In the genomic region with DNA sequence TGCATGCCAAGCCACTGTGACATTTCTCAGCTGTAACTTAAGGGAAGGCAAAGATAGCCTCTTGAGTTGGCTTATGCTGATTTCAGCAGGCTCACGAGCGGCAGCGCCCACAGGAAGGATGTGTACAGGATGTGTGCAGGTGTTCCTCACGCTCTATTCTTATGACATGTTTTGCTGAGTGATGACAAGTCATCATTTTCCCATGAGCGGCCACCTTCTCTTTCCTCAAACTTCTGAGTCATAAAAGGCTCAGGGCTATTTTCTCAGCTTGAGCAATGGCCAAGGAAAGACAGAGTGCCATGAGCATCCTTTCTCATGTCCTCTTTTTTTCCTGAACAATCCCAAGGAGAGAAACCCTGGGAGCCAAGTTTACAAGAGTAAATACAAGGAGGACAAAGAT, we compare ENCODE assay signal across 14 cellular contexts.
DNase-seq lines count a peak whose midpoint lies in the region; ATAC-seq, FAIRE-seq and TF ChIP-seq lines count a peak whose summit lies in the region.
"Had no signal": no experiment of that assay in that cellular context is flagged by ENCODE, and none has a peak within 500 bp of the region (broad histone marks: within the 10 kb centered on the region; RNA-seq: fewer than 3 reads in every experiment).

No MANE protein-coding gene starts in this region.

- no peak for FAIRE-seq in K562 (lab: Jason Lieb, UNC)

- WGBS in K562 (ENCODE audit: insufficient coverage, low coverage, missing lambda C conversion rate) = 0% methylated on average over 5 of the region's 5 CpGs

- no peaks in the 10 kb centered on the region for H3K27me3 Mint-ChIP-seq in activated T-helper 1 cell treated with anti-CD3 and anti-CD28 coated beads, Interleukin-12 subunit alpha, Interleukin-12 subunit beta, Interleukin-2, Interleukin-4 antibody, amounts not matched to agents 30 ng/mL and 10 ng/mL and 1 ng/mL, durations not matched to agents 14 hours and 24 hours and 36 hours (ENCODE audit: insufficient read depth)

- H3K9ac ChIP-seq in Loucy (ENCODE audit: low read depth, low read length, poor library complexity, severe bottlenecking) = no peak overlapping the region
- H3K9ac ChIP-seq in K562 (ENCODE audit: insufficient read depth in 1 of 2, low read depth in 2 of 2, low read length in 2 of 2) = no peak overlapping the region

- TF ChIP-seq CTCF in Loucy (conservative IDR thresholded peaks at IDR 0.05; ENCODE audit: low read length) = no peak
- TF ChIP-seq CTCF in K562 (IDR thresholded peaks at IDR 0.05 in 2 of 3, conservative IDR thresholded peaks at IDR 0.05 in 1 of 3; ENCODE audit: insufficient read depth in 2 of 3, low read depth in 1 of 3, low read length in 3 of 3) = no peak

- H2AFZ ChIP-seq in Loucy (ENCODE audit: low read length) = no peak overlapping the region
- H2AFZ ChIP-seq in K562 (ENCODE audit: low read depth, low read length) = no peak overlapping the region

- ATAC-seq in K562 = no peak
- no peak for ATAC-seq in GM21737 (IDR thresholded peaks at IDR 0.05; ENCODE audit: unreplicated experiment)
- ATAC-seq: body of pancreas had no signal

- no peak overlapping the region for H3K4me3 ChIP-seq in Loucy (ENCODE audit: low read length, poor library complexity, severe bottlenecking)
- H3K4me3 ChIP-seq in K562 = no peak overlapping the region
- H3K4me3 ChIP-seq: body of pancreas, SK-N-MC had no signal

- H3K4me1 Mint-ChIP-seq in activated T-helper 1 cell treated with anti-CD3 and anti-CD28 coated beads, Interleukin-12 subunit alpha, Interleukin-12 subunit beta, Interleukin-2, Interleukin-4 antibody, amounts not matched to agents 30 ng/mL and 10 ng/mL and 1 ng/mL, durations not matched to agents 14 hours and 24 hours and 36 hours (ENCODE audit: low read depth) = no peaks in the 10 kb centered on the region

- TF ChIP-seq EP300 in K562 (IDR thresholded peaks at IDR 0.05; ENCODE audit: low read length) = no peak

- no TSS peak for BruUV-seq in K562 (replicated peaks; lab: Mats Ljungman, UMichigan)

- H3K9me2 ChIP-seq in Loucy (replicated peaks; ENCODE audit: low read depth, low read length) = no peaks in the 10 kb centered on the region

- H3F3A ChIP-seq in Loucy (ENCODE audit: low read depth) = no peaks in the 10 kb centered on the region

- in situ Hi-C loops in K562 (cut with MboI) = no loop called here

- no peak for TF ChIP-seq POLR2A in K562 (conservative IDR thresholded peaks at IDR 0.05)

- H3K4me2 ChIP-seq in Loucy (ENCODE audit: low read depth, low read length, poor library complexity, severe bottlenecking) (peak overlapping the region; percentile 6), K562 (ENCODE audit: insufficient read depth, low read length) (no peak overlapping the region)

- H3K27ac ChIP-seq in K562 (ENCODE audit: extremely low read depth, low read depth, low read length) = no peak overlapping the region
- H3K27ac ChIP-seq: body of pancreas, SK-N-MC had no signal

- no peaks in the 10 kb centered on the region for H4K20me1 ChIP-seq in Loucy (ENCODE audit: insufficient read depth, low read length, poor library complexity, severe bottlenecking)
- H4K20me1 ChIP-seq in K562 (replicated peaks; ENCODE audit: control insufficient read depth, insufficient read depth, low read length) = no peaks in the 10 kb centered on the region

- CTCF ChIA-PET in K562 (lab: Yijun Ruan, JAX; ENCODE audit: low intra/inter-chr PET ratio) = no interaction called here

- H3K4me1 ChIP-seq in Loucy (ENCODE audit: insufficient read depth, low read length, poor library complexity, severe bottlenecking) (peaks cover 15% of the 10 kb centered on the region), K562 (replicated peaks in 1 of 2; ENCODE audit: control insufficient read depth in 2 of 2, insufficient read depth in 2 of 2, low read length in 2 of 2) (no peaks in the 10 kb centered on the region)
- H3K4me1 ChIP-seq: body of pancreas had no signal

- no peaks in the 10 kb centered on the region for H3K9me1 ChIP-seq in K562 (ENCODE audit: control insufficient read depth, insufficient read depth, low read length)

- H3K36me3 Mint-ChIP-seq in activated T-helper 1 cell treated with anti-CD3 and anti-CD28 coated beads, Interleukin-12 subunit alpha, Interleukin-12 subunit beta, Interleukin-2, Interleukin-4 antibody, amounts not matched to agents 30 ng/mL and 10 ng/mL and 1 ng/mL, durations not matched to agents 14 hours and 24 hours and 36 hours (ENCODE audit: low read depth) = no peaks in the 10 kb centered on the region

- TF ChIP-seq RAD21 in K562 (CRISPR knock-in tag; conservative IDR thresholded peaks at IDR 0.05 in 1 of 2, IDR thresholded peaks at IDR 0.05 in 1 of 2) = no peak

- H3K4me3 Mint-ChIP-seq in activated T-helper 1 cell treated with anti-CD3 and anti-CD28 coated beads, Interleukin-12 subunit alpha, Interleukin-12 subunit beta, Interleukin-2, Interleukin-4 antibody, amounts not matched to agents 30 ng/mL and 10 ng/mL and 1 ng/mL, durations not matched to agents 14 hours and 24 hours and 36 hours = no peak overlapping the region

- no peak overlapping the region for H3K27ac Mint-ChIP-seq in activated T-helper 1 cell treated with anti-CD3 and anti-CD28 coated beads, Interleukin-12 subunit alpha, Interleukin-12 subunit beta, Interleukin-2, Interleukin-4 antibody, amounts not matched to agents 30 ng/mL and 10 ng/mL and 1 ng/mL, durations not matched to agents 14 hours and 24 hours and 36 hours

- peak; percentile 6 for DNase-seq in stimulated activated CD4-positive, alpha-beta T cell treated with anti-CD3 and anti-CD28 coated beads, Interleukin-1b, Interleukin-23, amount 100 ng/mL, for 48 hours
- no peak for DNase-seq in stimulated activated CD4-positive, alpha-beta T cell treated with anti-CD3 and anti-CD28 coated beads, Interleukin-12 subunit alpha, Interleukin-12 subunit beta, amount 100 ng/mL, for 4 hours
- no peak for DNase-seq in K562 (ENCODE audit: extremely low read depth in 1 of 4, low spot score in 3 of 4)
- no peak for DNase-seq in hypothalamus (lab: John Stamatoyannopoulos, UW)
- DNase-seq in NCI-H345 (lab: John Stamatoyannopoulos, UW) = no peak
- DNase-seq in activated T-helper 1 cell treated with anti-CD3 and anti-CD28 coated beads, Interleukin-12 subunit alpha, Interleukin-12 subunit beta, Interleukin-2, Interleukin-4 antibody, amounts not matched to agents 30 ng/mL and 10 ng/mL and 1 ng/mL, durations not matched to agents 14 hours and 24 hours and 36 hours (ENCODE audit: low spot score) = no peak
- DNase-seq: AML-193; body of pancreas; DMS79 treated with DMSO at 0.1 percent for 48 hours; effector memory CD4-positive, alpha-beta T cell; NCI-H526 had no signal

- H3K36me3 ChIP-seq in Loucy (ENCODE audit: insufficient read depth, low read length) (no peaks in the 10 kb centered on the region), K562 (ENCODE audit: control insufficient read depth, insufficient read depth, low read length) (no peaks in the 10 kb centered on the region)

- H3K27me3 ChIP-seq in Loucy (ENCODE audit: insufficient read depth, low read length, poor library complexity, severe bottlenecking) = no peaks in the 10 kb centered on the region
- no peaks in the 10 kb centered on the region for H3K27me3 ChIP-seq in K562 (ENCODE audit: control insufficient read depth in 2 of 2, insufficient read depth in 2 of 2, low read length in 2 of 2)
- H3K27me3 ChIP-seq: body of pancreas had no signal

- H3K79me2 ChIP-seq in Loucy (ENCODE audit: insufficient read depth, low read length) = no peaks in the 10 kb centered on the region
- no peaks in the 10 kb centered on the region for H3K79me2 ChIP-seq in K562 (ENCODE audit: control insufficient read depth, insufficient read depth, low read length)

- no peaks in the 10 kb centered on the region for H3K9me3 Mint-ChIP-seq in activated T-helper 1 cell treated with anti-CD3 and anti-CD28 coated beads, Interleukin-12 subunit alpha, Interleukin-12 subunit beta, Interleukin-2, Interleukin-4 antibody, amounts not matched to agents 30 ng/mL and 10 ng/mL and 1 ng/mL, durations not matched to agents 14 hours and 24 hours and 36 hours

- intact Hi-C loops in K562 (cut with micrococcal nuclease) = no loop called here
- intact Hi-C loops in activated T-helper 1 cell treated with anti-CD3 and anti-CD28 coated beads, Interleukin-12 subunit alpha, Interleukin-12 subunit beta, Interleukin-2, Interleukin-4 antibody, amounts not matched to agents 30 ng/mL and 10 ng/mL and 1 ng/mL, durations not matched to agents 14 hours and 24 hours and 36 hours (cut with micrococcal nuclease) = no loop called here

- POLR2A ChIA-PET in K562 (lab: Yijun Ruan, JAX) = no interaction called here

- H3K9me3 ChIP-seq in Loucy (ENCODE audit: insufficient read depth, low read depth, low read length) (no peaks in the 10 kb centered on the region), K562 (replicated peaks; ENCODE audit: control insufficient read depth, insufficient read depth, low read depth, low read length) (no peaks in the 10 kb centered on the region)

TF ChIP-seq in K562, 482 proteins besides CTCF, POLR2A, EP300 and RAD21 (continues in another document):
- TF ChIP-seq, protein P1, sequence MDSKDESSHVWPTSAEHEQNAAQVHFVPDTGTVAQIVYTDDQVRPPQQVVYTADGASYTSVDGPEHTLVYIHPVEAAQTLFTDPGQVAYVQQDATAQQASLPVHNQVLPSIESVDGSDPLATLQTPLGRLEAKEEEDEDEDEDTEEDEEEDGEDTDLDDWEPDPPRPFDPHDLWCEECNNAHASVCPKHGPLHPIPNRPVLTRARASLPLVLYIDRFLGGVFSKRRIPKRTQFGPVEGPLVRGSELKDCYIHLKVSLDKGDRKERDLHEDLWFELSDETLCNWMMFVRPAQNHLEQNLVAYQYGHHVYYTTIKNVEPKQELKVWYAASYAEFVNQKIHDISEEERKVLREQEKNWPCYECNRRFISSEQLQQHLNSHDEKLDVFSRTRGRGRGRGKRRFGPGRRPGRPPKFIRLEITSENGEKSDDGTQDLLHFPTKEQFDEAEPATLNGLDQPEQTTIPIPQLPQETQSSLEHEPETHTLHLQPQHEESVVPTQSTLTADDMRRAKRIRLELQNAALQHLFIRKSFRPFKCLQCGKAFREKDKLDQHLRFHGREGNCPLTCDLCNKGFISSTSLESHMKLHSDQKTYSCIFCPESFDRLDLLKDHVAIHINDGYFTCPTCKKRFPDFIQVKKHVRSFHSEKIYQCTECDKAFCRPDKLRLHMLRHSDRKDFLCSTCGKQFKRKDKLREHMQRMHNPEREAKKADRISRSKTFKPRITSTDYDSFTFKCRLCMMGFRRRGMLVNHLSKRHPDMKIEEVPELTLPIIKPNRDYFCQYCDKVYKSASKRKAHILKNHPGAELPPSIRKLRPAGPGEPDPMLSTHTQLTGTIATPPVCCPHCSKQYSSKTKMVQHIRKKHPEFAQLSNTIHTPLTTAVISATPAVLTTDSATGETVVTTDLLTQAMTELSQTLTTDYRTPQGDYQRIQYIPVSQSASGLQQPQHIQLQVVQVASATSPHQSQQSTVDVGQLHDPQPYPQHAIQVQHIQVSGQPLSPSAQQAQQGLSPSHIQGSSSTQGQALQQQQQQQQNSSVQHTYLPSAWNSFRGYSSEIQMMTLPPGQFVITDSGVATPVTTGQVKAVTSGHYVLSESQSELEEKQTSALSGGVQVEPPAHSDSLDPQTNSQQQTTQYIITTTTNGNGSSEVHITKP (IDR thresholded peaks at IDR 0.05; ENCODE audit: partially characterized antibody) = no peak
- peak; percentile 17 for TF ChIP-seq MEIS2 (IDR thresholded peaks at IDR 0.05; ENCODE audit: partially characterized antibody)
